ENCODE assay signal across 16 cellular contexts in genomic region chr17:65131946-65132345, GRCh38. TPM values are rescaled to one million over a fixed set of nuclear protein-coding genes. Genes with fewer than 3 reads are reported as not detected.
A peak's percentile ranks its signal among the peaks of the same experiment; 100 is the strongest.
DNase-seq lines count a peak whose midpoint lies in the region; TF ChIP-seq lines count a peak whose summit lies in the region.
"Had no signal": no experiment of that assay in that cellular context is flagged by ENCODE, and none has a peak within 500 bp of the region (broad histone marks: within the 10 kb centered on the region; RNA-seq: fewer than 3 reads in every experiment).

No MANE protein-coding gene starts in this region.

- H3K9me3 ChIP-seq in AG04450 (ENCODE audit: control insufficient read depth, insufficient read depth, low read length): no peaks in the 10 kb centered on the region
- H3K9me3 ChIP-seq: esophagus squamous epithelium, thoracic aorta had no signal

- no peak overlapping the region for H3K4me3 ChIP-seq in AG04450 (ENCODE audit: low read depth, low read length)
- H3K4me3 ChIP-seq in HFF-Myc (replicated peaks; ENCODE audit: low read depth, low read length): no peak overlapping the region
- H3K4me3 ChIP-seq: esophagus squamous epithelium, GM23338, thoracic aorta had no signal

- TF ChIP-seq CTCF in AG04450 (IDR thresholded peaks at IDR 0.05; ENCODE audit: low read depth, low read length) (no peak), HFF-Myc (IDR thresholded peaks at IDR 0.05; ENCODE audit: low read depth, low read length, missing control alignments) (no peak), endothelial cell (IDR thresholded peaks at IDR 0.05; ENCODE audit: unreplicated experiment) (no peak), mesothelial cell of epicardium (IDR thresholded peaks at IDR 0.05; ENCODE audit: unreplicated experiment) (no peak)

- H3K27ac Mint-ChIP-seq in endothelial cell (ENCODE audit: unreplicated experiment) (no peak overlapping the region), mesothelial cell of epicardium (no peak overlapping the region)
- no peak overlapping the region for H3K27ac Mint-ChIP-seq in activated CD4-positive, alpha-beta memory T cell treated with anti-CD3 and anti-CD28 coated beads, Interleukin-2, amount 10 ng/mL, durations not matched to agents 7 days and 5 days
- H3K27ac Mint-ChIP-seq: activated naive CD8-positive, alpha-beta T cell treated with anti-CD3 and anti-CD28 coated beads, Interleukin-2, amount 10 ng/mL, durations not matched to agents 7 days and 5 days; B cell; GM23338; immature natural killer cell had no signal

- CTCF ChIA-PET in AG04450 (lab: Charles Lee): no interaction called here
- CTCF ChIA-PET in activated CD4-positive, alpha-beta memory T cell treated with anti-CD3 and anti-CD28 coated beads, Interleukin-2, amount 10 ng/mL, durations not matched to agents 7 days and 5 days (lab: Charles Lee): no interaction called here

- DNase-seq in AG04450 (ENCODE audit: low read depth, low spot score) (peak; percentile 67), HFF-Myc (ENCODE audit: extremely low read depth, low read depth) (peak; percentile 52), amniotic epithelial cell (ENCODE audit: low read depth) (peak; percentile 56), iris pigment epithelial cell (ENCODE audit: low read depth) (peak; percentile 84), endothelial cell (ENCODE audit: low spot score) (no peak), mesothelial cell of epicardium (ENCODE audit: low spot score in 2 of 2, unreplicated experiment in 2 of 2) (no peak)
- DNase-seq in activated CD4-positive, alpha-beta memory T cell treated with anti-CD3 and anti-CD28 coated beads, Interleukin-2, amount 10 ng/mL, durations not matched to agents 7 days and 5 days: no peak
- DNase-seq in activated CD4-positive, CD25-positive, alpha-beta regulatory T cell (lab: John Stamatoyannopoulos, UW): no peak
- DNase-seq: activated CD4-positive, CD25-positive, alpha-beta regulatory T cell treated with anti-CD3 and anti-CD28 coated beads, Interleukin-2, amount 50 U/mL, for 72 hours; activated naive CD8-positive, alpha-beta T cell treated with anti-CD3 and anti-CD28 coated beads, Interleukin-2, amount 10 ng/mL, durations not matched to agents 7 days and 5 days; cortex of kidney; esophagus squamous epithelium; immature natural killer cell had no signal

- H3K36me3 Mint-ChIP-seq in endothelial cell (ENCODE audit: low read depth, unreplicated experiment) (no peaks in the 10 kb centered on the region), mesothelial cell of epicardium (no peaks in the 10 kb centered on the region)
- no peaks in the 10 kb centered on the region for H3K36me3 Mint-ChIP-seq in activated CD4-positive, alpha-beta memory T cell treated with anti-CD3 and anti-CD28 coated beads, Interleukin-2, amount 10 ng/mL, durations not matched to agents 7 days and 5 days (ENCODE audit: low read depth)
- H3K36me3 Mint-ChIP-seq: activated naive CD8-positive, alpha-beta T cell treated with anti-CD3 and anti-CD28 coated beads, Interleukin-2, amount 10 ng/mL, durations not matched to agents 7 days and 5 days; immature natural killer cell had no signal

- no peaks in the 10 kb centered on the region for H3K27me3 ChIP-seq in AG04450 (ENCODE audit: control insufficient read depth, insufficient read depth, low read length)

- H3K27me3 Mint-ChIP-seq in endothelial cell (ENCODE audit: unreplicated experiment) (peaks cover 2% of the 10 kb centered on the region), mesothelial cell of epicardium (ENCODE audit: low read depth) (peaks cover 21% of the 10 kb centered on the region)
- H3K27me3 Mint-ChIP-seq in activated CD4-positive, alpha-beta memory T cell treated with anti-CD3 and anti-CD28 coated beads, Interleukin-2, amount 10 ng/mL, durations not matched to agents 7 days and 5 days: peaks cover 19% of the 10 kb centered on the region

- H3K4me3 Mint-ChIP-seq in endothelial cell (ENCODE audit: unreplicated experiment) (no peak overlapping the region), mesothelial cell of epicardium (no peak overlapping the region)
- H3K4me3 Mint-ChIP-seq in activated CD4-positive, alpha-beta memory T cell treated with anti-CD3 and anti-CD28 coated beads, Interleukin-2, amount 10 ng/mL, durations not matched to agents 7 days and 5 days: no peak overlapping the region
- H3K4me3 Mint-ChIP-seq: activated naive CD8-positive, alpha-beta T cell treated with anti-CD3 and anti-CD28 coated beads, Interleukin-2, amount 10 ng/mL, durations not matched to agents 7 days and 5 days; B cell; GM23338; immature natural killer cell had no signal

- H3K4me1 Mint-ChIP-seq in endothelial cell (ENCODE audit: unreplicated experiment): peaks cover 6% of the 10 kb centered on the region
- H3K4me1 Mint-ChIP-seq in mesothelial cell of epicardium: no peaks in the 10 kb centered on the region
- peaks cover 12% of the 10 kb centered on the region for H3K4me1 Mint-ChIP-seq in activated CD4-positive, alpha-beta memory T cell treated with anti-CD3 and anti-CD28 coated beads, Interleukin-2, amount 10 ng/mL, durations not matched to agents 7 days and 5 days
- H3K4me1 Mint-ChIP-seq: GM23338 had no signal

- POLR2A ChIA-PET in AG04450 (lab: Yijun Ruan, JAX): no interaction called here
- POLR2A ChIA-PET in activated CD4-positive, alpha-beta memory T cell treated with anti-CD3 and anti-CD28 coated beads, Interleukin-2, amount 10 ng/mL, durations not matched to agents 7 days and 5 days (lab: Charles Lee): no interaction called here

- no peak overlapping the region for H3K27ac ChIP-seq in AG04450 (ENCODE audit: low read depth, low read length)
- H3K27ac ChIP-seq: esophagus squamous epithelium, thoracic aorta had no signal

- H3K9me3 Mint-ChIP-seq in endothelial cell (ENCODE audit: unreplicated experiment) (no peaks in the 10 kb centered on the region), mesothelial cell of epicardium (no peaks in the 10 kb centered on the region)
- H3K9me3 Mint-ChIP-seq in activated CD4-positive, alpha-beta memory T cell treated with anti-CD3 and anti-CD28 coated beads, Interleukin-2, amount 10 ng/mL, durations not matched to agents 7 days and 5 days: no peaks in the 10 kb centered on the region
- H3K9me3 Mint-ChIP-seq: activated naive CD8-positive, alpha-beta T cell treated with anti-CD3 and anti-CD28 coated beads, Interleukin-2, amount 10 ng/mL, durations not matched to agents 7 days and 5 days; GM23338; immature natural killer cell had no signal

RNA-seq across cellular contexts. Expression of gene RGS9, which starts 5.2 kb away (rescaled TPM):
- 2.0 and 2.1 TPM in 2 replicates for polyA plus RNA-seq in AG04450 (2011; rRNA removed)
- 1.1 and 1.6 TPM in 2 replicates for polyA minus RNA-seq in AG04450 (2011; rRNA and poly(A)+ RNA removed)
- total RNA-seq in endothelial cell (ENCODE audit: unreplicated experiment) (8.5 TPM), mesothelial cell of epicardium (8.9 to 10.7 TPM (median 9.9 TPM) in 3 replicates)
- 10 to 100 TPM; 30.4 to 31.2 TPM for total RNA-seq in activated CD4-positive, alpha-beta memory T cell treated with anti-CD3 and anti-CD28 coated beads, Interleukin-2, amount 10 ng/mL, durations not matched to agents 7 days and 5 days

Comparison
In these comparisons a context has a peak if more than half of its experiments do, and no peak if none do; other contexts are left out.
1. DNase-seq: peak in AG04450 (single experiment), HFF-Myc (single experiment), amniotic epithelial cell (single experiment) and iris pigment epithelial cell (single experiment); none in endothelial cell (single experiment), mesothelial cell of epicardium (0 of 2), activated CD4-positive, alpha-beta memory T cell treated with anti-CD3 and anti-CD28 coated beads, Interleukin-2, amount 10 ng/mL, durations not matched to agents 7 days and 5 days (single experiment) and activated CD4-positive, CD25-positive, alpha-beta regulatory T cell (0 of 4).